In genomic region chr3:150461399-150461798, GRCh38 we compare ENCODE assay signal across 16 cellular contexts. TPM values are rescaled to one million over a fixed set of nuclear protein-coding genes. Genes with fewer than 3 reads are reported as not detected.
DNase-seq lines count a peak whose midpoint lies in the region; ATAC-seq, FAIRE-seq and TF ChIP-seq lines count a peak whose summit lies in the region.
"Had no signal": no experiment of that assay in that cellular context is flagged by ENCODE, and none has a peak within 500 bp of the region (broad histone marks: within the 10 kb centered on the region; RNA-seq: fewer than 3 reads in every experiment).

No MANE protein-coding gene starts in this region.

- POLR2A ChIA-PET in activated CD4-positive, alpha-beta memory T cell treated with anti-CD3 and anti-CD28 coated beads for 36 hours (lab: Charles Lee), result no interaction called here

- no peak for FAIRE-seq in astrocyte (lab: Jason Lieb, UNC)
- FAIRE-seq: GM12891, HTR-8/SVneo had no signal

- TF ChIP-seq CTCF in HFFc6 (IDR thresholded peaks at IDR 0.05) (no peak), astrocyte (IDR thresholded peaks at IDR 0.05; ENCODE audit: insufficient read depth, low read depth, low read length) (no peak), right lobe of liver (IDR thresholded peaks at IDR 0.05) (no peak), type B pancreatic cell (conservative IDR thresholded peaks at IDR 0.05) (no peak)

- WGBS in right lobe of liver (ENCODE audit: insufficient coverage, low coverage, low lambda C conversion rate, missing lambda C conversion rate), result 37% methylated on average over 4 of the region's 4 CpGs

- no peak overlapping the region for H3K4me2 ChIP-seq in astrocyte (ENCODE audit: low read length)

- H3K9me3 Mint-ChIP-seq in HFFc6 (no peaks in the 10 kb centered on the region), astrocyte (ENCODE audit: unreplicated experiment) (no peaks in the 10 kb centered on the region), type B pancreatic cell (no peaks in the 10 kb centered on the region)
- no peaks in the 10 kb centered on the region for H3K9me3 Mint-ChIP-seq in activated CD4-positive, alpha-beta memory T cell treated with anti-CD3 and anti-CD28 coated beads for 36 hours
- H3K9me3 Mint-ChIP-seq: CD4-positive, alpha-beta memory T cell had no signal

- peak; percentile 41 to 71 (median 64) for ATAC-seq in right lobe of liver
- no peak for ATAC-seq in GM19395 (IDR thresholded peaks at IDR 0.05; ENCODE audit: unreplicated experiment)

- no peaks in the 10 kb centered on the region for H3K4me1 ChIP-seq in astrocyte (ENCODE audit: insufficient read depth, low read length)
- peaks cover 0 to 14% (median 8%) of the 10 kb centered on the region in 4 donors for H3K4me1 ChIP-seq in right lobe of liver

- peak overlapping the region; percentile 34; the same call in 1 of the 2 replicates for H3K27ac Mint-ChIP-seq in HFFc6
- H3K27ac Mint-ChIP-seq in astrocyte (ENCODE audit: unreplicated experiment), result peak overlapping the region; percentile 19
- peak overlapping the region; percentile 35 for H3K27ac Mint-ChIP-seq in type B pancreatic cell
- no peak overlapping the region for H3K27ac Mint-ChIP-seq in activated CD4-positive, alpha-beta memory T cell treated with anti-CD3 and anti-CD28 coated beads for 36 hours
- H3K27ac Mint-ChIP-seq: B cell had no signal

- H2AFZ ChIP-seq in astrocyte (ENCODE audit: low read depth, low read length), result no peak overlapping the region

- H4K20me1 ChIP-seq in astrocyte (ENCODE audit: insufficient read depth, low read length), result peaks cover 15% of the 10 kb centered on the region

- H3K4me3 Mint-ChIP-seq in HFFc6 (no peak overlapping the region), astrocyte (ENCODE audit: unreplicated experiment) (no peak overlapping the region), type B pancreatic cell (no peak overlapping the region)
- H3K4me3 Mint-ChIP-seq in activated CD4-positive, alpha-beta memory T cell treated with anti-CD3 and anti-CD28 coated beads for 36 hours, result no peak overlapping the region
- H3K4me3 Mint-ChIP-seq: B cell; CD4-positive, alpha-beta memory T cell had no signal

- no peaks in the 10 kb centered on the region for H3K27me3 ChIP-seq in astrocyte (ENCODE audit: insufficient read depth, low read length)
- no peaks in the 10 kb centered on the region for H3K27me3 ChIP-seq in right lobe of liver

- H3K27me3 Mint-ChIP-seq in HFFc6 (ENCODE audit: insufficient read depth) (peaks cover 2% of the 10 kb centered on the region; the same call in 1 of the 2 replicates), astrocyte (ENCODE audit: low read depth, unreplicated experiment) (no peaks in the 10 kb centered on the region), type B pancreatic cell (no peaks in the 10 kb centered on the region)
- H3K27me3 Mint-ChIP-seq in activated CD4-positive, alpha-beta memory T cell treated with anti-CD3 and anti-CD28 coated beads for 36 hours, result no peaks in the 10 kb centered on the region
- H3K27me3 Mint-ChIP-seq: B cell; CD4-positive, alpha-beta memory T cell had no signal

- H3K27ac ChIP-seq in astrocyte (ENCODE audit: low read depth, low read length) (no peak overlapping the region), right lobe of liver (peak overlapping the region in 1 of 3 donors; percentile 39)

- H3K79me2 ChIP-seq in astrocyte (ENCODE audit: insufficient read depth, low read length), result peaks cover 36% of the 10 kb centered on the region

- H3K4me3 ChIP-seq in astrocyte (ENCODE audit: insufficient read depth, low read depth, low read length) (no peak overlapping the region), right lobe of liver (peak overlapping the region in 1 of 3 donors; percentile 5)

- H3K36me3 ChIP-seq in astrocyte (ENCODE audit: insufficient read depth, low read length), result peaks cover 31% of the 10 kb centered on the region
- H3K36me3 ChIP-seq in right lobe of liver, result peaks cover 0 to 9% (median 4%) of the 10 kb centered on the region in 4 donors

- peaks cover 55% of the 10 kb centered on the region for H3K36me3 Mint-ChIP-seq in HFFc6 (ENCODE audit: low read depth)
- H3K36me3 Mint-ChIP-seq in astrocyte (ENCODE audit: low read depth, unreplicated experiment), result peaks cover 5% of the 10 kb centered on the region
- peaks cover 34% of the 10 kb centered on the region for H3K36me3 Mint-ChIP-seq in type B pancreatic cell
- peaks cover 18% of the 10 kb centered on the region for H3K36me3 Mint-ChIP-seq in activated CD4-positive, alpha-beta memory T cell treated with anti-CD3 and anti-CD28 coated beads for 36 hours

- H3K9me3 ChIP-seq in astrocyte (ENCODE audit: insufficient read depth, low read depth, low read length) (no peaks in the 10 kb centered on the region), right lobe of liver (no peaks in the 10 kb centered on the region)

- no peak overlapping the region for H3K9ac ChIP-seq in astrocyte (ENCODE audit: low read length)

- DNase-seq in HFFc6, result no peak
- DNase-seq in astrocyte (ENCODE audit: low read depth), result no peak
- no peak for DNase-seq in right lobe of liver
- no peak for DNase-seq in type B pancreatic cell (ENCODE audit: extremely low spot score, unreplicated experiment)
- no peak for DNase-seq in activated CD4-positive, alpha-beta memory T cell treated with anti-CD3 and anti-CD28 coated beads for 36 hours
- no peak for DNase-seq in medulla oblongata (ENCODE audit: extremely low spot score)
- DNase-seq: C1 segment of cervical spinal cord; CD4-positive, alpha-beta memory T cell; DMS153; DMS79 treated with DMSO at 0.1 percent for 48 hours; EL; HCEC 1CT had no signal

- intact Hi-C loops in right lobe of liver (cut with DNase I), result no loop called here
- intact Hi-C loops in activated CD4-positive, alpha-beta memory T cell treated with anti-CD3 and anti-CD28 coated beads for 36 hours (cut with micrococcal nuclease), result no loop called here

- CTCF ChIA-PET in activated CD4-positive, alpha-beta memory T cell treated with anti-CD3 and anti-CD28 coated beads for 36 hours (lab: Charles Lee), result interaction anchor here (0.7 to 1.3 kb wide), 2 partner anchors 32 to 175 kb away, joined by 3 to 5 read pairs; no protein-coding TSS in a partner anchor

- no peak for TF ChIP-seq POLR2A in right lobe of liver (IDR thresholded peaks at IDR 0.05)

- H3K4me1 Mint-ChIP-seq in HFFc6 (ENCODE audit: low read depth), result peaks cover 47% of the 10 kb centered on the region
- H3K4me1 Mint-ChIP-seq in astrocyte (ENCODE audit: low read depth, unreplicated experiment), result peaks cover 14% of the 10 kb centered on the region
- peaks cover 19% of the 10 kb centered on the region for H3K4me1 Mint-ChIP-seq in type B pancreatic cell (ENCODE audit: unreplicated experiment)
- H3K4me1 Mint-ChIP-seq in activated CD4-positive, alpha-beta memory T cell treated with anti-CD3 and anti-CD28 coated beads for 36 hours (ENCODE audit: low read depth), result no peaks in the 10 kb centered on the region
- H3K4me1 Mint-ChIP-seq: B cell; CD4-positive, alpha-beta memory T cell had no signal

RNA-seq across cellular contexts. Expression of gene TSC22D2, which starts 53.3 kb away (rescaled TPM):
- 10 to 100 TPM; 56.8 to 81.2 (median 63.0) TPM for total RNA-seq in HFFc6 (2021; fragmentation: NEBNext Ultra II Directional; extraction: Animal tissue kit (Norgen Biotek cat#: 25700))
- total RNA-seq in astrocyte (99.4 and 116 TPM in 2 replicates), right lobe of liver (10 to 100 TPM; 10.3 to 30.4 (median 13.2) TPM), type B pancreatic cell (ENCODE audit: low replicate concordance) (64.4 and 106 TPM in 2 replicates)
- 10 to 100 TPM; 12.3 to 13.7 TPM for total RNA-seq in activated CD4-positive, alpha-beta memory T cell treated with anti-CD3 and anti-CD28 coated beads for 36 hours
